In genomic region chr1:70075751-70076150, GRCh38 we compare ENCODE assay signal across 14 cellular contexts.
DNase-seq lines count a peak whose midpoint lies in the region; ATAC-seq and TF ChIP-seq lines count a peak whose summit lies in the region.
"Had no signal": no experiment of that assay in that cellular context is flagged by ENCODE, and none has a peak within 500 bp of the region (broad histone marks: within the 10 kb centered on the region; RNA-seq: fewer than 3 reads in every experiment).

No MANE protein-coding gene starts in this region.

- no peak overlapping the region for H2BK120ac ChIP-seq in mesenchymal stem cell (ENCODE audit: low read depth, low read length)

- intact Hi-C loops in vagina (cut with DNase I) = no loop called here

- no peak overlapping the region for H3K14ac ChIP-seq in mesenchymal stem cell (ENCODE audit: low read length in 2 of 2)

- no peak overlapping the region for H4K91ac ChIP-seq in mesenchymal stem cell (ENCODE audit: low read length)

- no peaks in the 10 kb centered on the region for H3K9me3 ChIP-seq in BLaER1
- no peaks in the 10 kb centered on the region for H3K9me3 ChIP-seq in mesenchymal stem cell (ENCODE audit: control insufficient read depth, low read length)
- H3K9me3 ChIP-seq in vagina = no peaks in the 10 kb centered on the region
- H3K9me3 ChIP-seq: HAP-1 had no signal

- TF ChIP-seq CTCF in vagina (IDR thresholded peaks at IDR 0.05) = no peak

- no peak overlapping the region for H3K23ac ChIP-seq in mesenchymal stem cell (ENCODE audit: low read length in 2 of 2)

- H2BK15ac ChIP-seq in mesenchymal stem cell (ENCODE audit: low read depth, poor library complexity, severe bottlenecking) = no peak overlapping the region

- 70% methylated on average over 6 of the region's 7 CpGs for WGBS in mesenchymal stem cell

- no peak for TF ChIP-seq POLR2A in vagina (IDR thresholded peaks at IDR 0.05)

- no peak overlapping the region for H3K4me3 ChIP-seq in BLaER1
- H3K4me3 ChIP-seq in mesenchymal stem cell (ENCODE audit: insufficient read depth in 1 of 2, low read depth in 1 of 2, low read length in 2 of 2) = no peak overlapping the region
- no peak overlapping the region for H3K4me3 ChIP-seq in vagina
- H3K4me3 ChIP-seq: HAP-1 had no signal

- no peak overlapping the region for H2AFZ ChIP-seq in mesenchymal stem cell (ENCODE audit: low read depth, low read length)

- peak overlapping the region; percentile 54 for H2AK5ac ChIP-seq in mesenchymal stem cell (ENCODE audit: low read length, severe bottlenecking)

- no peak for ATAC-seq in HG03521 (IDR thresholded peaks at IDR 0.05; ENCODE audit: unreplicated experiment)
- ATAC-seq: HepG2 had no signal

- H3K27ac ChIP-seq in BLaER1 (no peak overlapping the region), mesenchymal stem cell (ENCODE audit: low read length, poor library complexity, severe bottlenecking) (no peak overlapping the region), vagina (no peak overlapping the region)
- H3K27ac ChIP-seq: C4-2B had no signal

- H4K20me1 ChIP-seq in BLaER1 = no peaks in the 10 kb centered on the region

- H3K4ac ChIP-seq in mesenchymal stem cell (ENCODE audit: low read depth in 1 of 2, low read length in 2 of 2) = no peak overlapping the region

- no peak overlapping the region for H2BK12ac ChIP-seq in mesenchymal stem cell (ENCODE audit: low read length in 2 of 2)

- H3K18ac ChIP-seq in mesenchymal stem cell (ENCODE audit: low read depth in 1 of 2, low read length in 2 of 2) = no peak overlapping the region

- no peak overlapping the region for H4K8ac ChIP-seq in mesenchymal stem cell (ENCODE audit: low read length)

- H3K79me1 ChIP-seq in mesenchymal stem cell (replicated peaks; ENCODE audit: low read length, poor library complexity, severe bottlenecking) = no peaks in the 10 kb centered on the region

- H2BK5ac ChIP-seq in mesenchymal stem cell (ENCODE audit: low read depth, low read length, poor library complexity, severe bottlenecking) = no peak overlapping the region

- peak; percentile 24 for DNase-seq in NCI-H2227 treated with DMSO at 0.1 percent for 48 hours (lab: John Stamatoyannopoulos, UW)
- DNase-seq in astrocyte of the hippocampus (ENCODE audit: low read depth, low spot score) = peak; percentile 9
- no peak for DNase-seq in mesenchymal stem cell
- no peak for DNase-seq in T1000 (lab: John Stamatoyannopoulos, UW)
- DNase-seq in cerebellar nuclear complex (lab: John Stamatoyannopoulos, UW) = no peak
- no peak for DNase-seq in vagina (ENCODE audit: extremely low spot score in 2 of 2)
- DNase-seq: DMS153, DND-41, GDM1 had no signal

- H3K27me3 ChIP-seq in BLaER1 (no peaks in the 10 kb centered on the region), mesenchymal stem cell (ENCODE audit: control insufficient read depth in 1 of 2, insufficient read depth in 1 of 2, low read length in 2 of 2) (no peaks in the 10 kb centered on the region), vagina (no peaks in the 10 kb centered on the region)

- H3K4me2 ChIP-seq in BLaER1 = peak overlapping the region; percentile 37; the same call in 1 of the 2 replicates
- peak overlapping the region; percentile 21 for H3K4me2 ChIP-seq in mesenchymal stem cell (ENCODE audit: low read length, poor library complexity, severe bottlenecking)

- no peak overlapping the region for H3K9ac ChIP-seq in BLaER1
- no peak overlapping the region for H3K9ac ChIP-seq in mesenchymal stem cell (ENCODE audit: low read length)

- no peaks in the 10 kb centered on the region for H3K36me3 ChIP-seq in BLaER1
- H3K36me3 ChIP-seq in mesenchymal stem cell (ENCODE audit: control insufficient read depth in 1 of 2, insufficient read depth in 2 of 2, low read depth in 1 of 2, low read length in 2 of 2) = no peaks in the 10 kb centered on the region
- H3K36me3 ChIP-seq in vagina = no peaks in the 10 kb centered on the region
- H3K36me3 ChIP-seq: HAP-1 had no signal

- peaks cover 18% of the 10 kb centered on the region for H3K4me1 ChIP-seq in BLaER1
- peaks cover 4% of the 10 kb centered on the region for H3K4me1 ChIP-seq in mesenchymal stem cell (ENCODE audit: control insufficient read depth, insufficient read depth, low read depth, low read length)
- no peaks in the 10 kb centered on the region for H3K4me1 ChIP-seq in vagina
- H3K4me1 ChIP-seq: HAP-1 had no signal

Comparison
In these comparisons a context has a peak if more than half of its experiments do, and no peak if none do; other contexts are left out.
1. DNase-seq: peak in NCI-H2227 treated with DMSO at 0.1 percent for 48 hours (single experiment) and astrocyte of the hippocampus (single experiment); none in mesenchymal stem cell (single experiment), T1000 (single experiment), cerebellar nuclear complex (0 of 2) and vagina (0 of 2).